10 cellular contexts compared by ENCODE assay signal in the genomic region with DNA sequence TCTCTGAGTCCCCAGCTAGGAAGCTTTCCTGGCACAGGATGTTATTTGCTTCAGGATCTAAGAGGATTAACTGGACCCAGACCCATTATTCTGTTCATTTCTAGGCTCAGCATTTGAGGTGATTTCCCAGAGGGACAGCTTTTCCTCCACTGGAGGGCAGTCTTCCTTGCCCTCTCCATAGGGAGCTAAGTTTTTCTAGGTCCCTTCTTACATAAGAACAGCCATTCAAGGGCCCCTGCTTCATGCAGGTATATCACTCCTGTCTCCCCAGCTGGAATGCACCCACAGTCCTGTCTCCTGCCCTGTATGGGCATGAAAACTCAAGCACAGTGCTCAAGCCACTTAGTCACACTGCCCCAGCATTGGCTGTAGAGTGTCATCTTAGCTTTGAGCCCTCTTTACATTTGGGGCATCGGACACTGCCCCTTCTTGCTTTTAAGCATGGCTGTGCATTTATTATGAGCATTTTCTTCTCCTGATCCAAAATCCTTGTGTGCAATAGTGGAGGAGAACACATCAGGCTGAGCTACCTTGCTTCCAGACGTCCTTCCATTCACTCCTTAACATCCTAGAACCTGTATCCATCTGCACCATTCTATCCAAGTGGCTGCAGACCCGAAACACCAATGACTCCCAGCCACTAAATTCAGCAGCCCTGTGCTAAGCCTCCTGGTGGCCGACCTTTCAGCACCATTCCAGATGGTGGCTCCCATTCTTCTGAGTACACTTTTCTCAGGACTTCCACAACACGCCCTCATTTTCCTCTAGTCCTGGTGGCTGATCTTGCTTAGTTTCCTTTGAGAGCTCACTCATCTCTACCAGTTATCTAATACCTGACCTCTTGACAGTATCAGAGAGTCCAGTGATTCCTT.
A peak's percentile ranks its signal among the peaks of the same experiment; 100 is the strongest.
DNase-seq lines count a peak whose midpoint lies in the region; ATAC-seq and TF ChIP-seq lines count a peak whose summit lies in the region.
"Had no signal": no experiment of that assay in that cellular context is flagged by ENCODE, and none has a peak within 500 bp of the region (broad histone marks: within the 10 kb centered on the region; RNA-seq: fewer than 3 reads in every experiment).

No MANE protein-coding gene starts in this region.

- H3K36me3 ChIP-seq in GM23248 (ENCODE audit: low read depth): no peaks in the 10 kb centered on the region

- H3K79me2 ChIP-seq in GM23248 (ENCODE audit: insufficient read depth): no peaks in the 10 kb centered on the region

- H3K9me2 ChIP-seq in GM23248 (ENCODE audit: insufficient read depth): no peaks in the 10 kb centered on the region

- H3K9ac ChIP-seq in GM23248: no peak overlapping the region

- DNase-seq in AG04450 (ENCODE audit: low read depth, low spot score): no peak
- peak; percentile 67 for DNase-seq in GM23248
- peak; percentile 37 for DNase-seq in kidney tubule cell (ENCODE audit: low spot score)
- no peak for DNase-seq in DMS79 treated with DMSO at 0.1 percent for 48 hours (lab: John Stamatoyannopoulos, UW)
- DNase-seq: immature natural killer cell, Karpas-422 had no signal

- H3K4me1 ChIP-seq in GM23248 (ENCODE audit: insufficient read depth): peaks cover 6% of the 10 kb centered on the region; the same call in 1 of the 2 replicates

- peaks cover 7% of the 10 kb centered on the region for H3F3A ChIP-seq in GM23248 (ENCODE audit: insufficient read depth)

- POLR2A ChIA-PET in AG04450 (lab: Yijun Ruan, JAX): interaction anchor here (0.6 kb wide), 3 partner anchors 205 to 336 kb away, joined by 4 to 7 read pairs (median 5); no protein-coding TSS in a partner anchor

- WGBS in GM23248 (ENCODE audit: low coverage in 1 of 2, low lambda C conversion rate in 2 of 2, missing lambda C conversion rate in 2 of 2), 2 experiments: 92 to 96% methylated on average over 5 of the region's 5 CpGs

- H4K20me1 ChIP-seq in GM23248 (ENCODE audit: insufficient read depth): no peaks in the 10 kb centered on the region

- no peak overlapping the region for H2AFZ ChIP-seq in GM23248

- in situ Hi-C loops in GM23248 (cut with MboI): loop anchor here (25.0 kb wide), 1 partner anchor 397 kb away; a partner anchor contains a TSS

- H3K27me3 ChIP-seq in AG04450 (ENCODE audit: control insufficient read depth, insufficient read depth, low read length) (no peaks in the 10 kb centered on the region), GM23248 (replicated peaks; ENCODE audit: insufficient read depth) (no peaks in the 10 kb centered on the region)

- peaks cover 1% of the 10 kb centered on the region; the same call in 1 of the 2 replicates for H3K9me3 ChIP-seq in AG04450 (ENCODE audit: control insufficient read depth, insufficient read depth, low read length)
- H3K9me3 ChIP-seq in GM23248 (ENCODE audit: low read depth): no peaks in the 10 kb centered on the region

- H3K27ac ChIP-seq in AG04450 (ENCODE audit: low read depth, low read length) (no peak overlapping the region), GM23248 (no peak overlapping the region), VCaP (no peak overlapping the region)

- TF ChIP-seq CTCF in AG04450 (IDR thresholded peaks at IDR 0.05; ENCODE audit: low read depth, low read length) (peak; percentile 72), VCaP (conservative IDR thresholded peaks at IDR 0.05) (peak; percentile 80)

- H3K4me3 ChIP-seq in AG04450 (ENCODE audit: low read depth, low read length) (no peak overlapping the region), GM23248 (no peak overlapping the region)

- no peak overlapping the region for H3K4me2 ChIP-seq in GM23248 (ENCODE audit: unreplicated experiment)

- no peak for ATAC-seq in HG02840 (IDR thresholded peaks at IDR 0.05; ENCODE audit: low FRiP score, unreplicated experiment)
- no peak for ATAC-seq in GM21576 (IDR thresholded peaks at IDR 0.05; ENCODE audit: unreplicated experiment)
- no peak for ATAC-seq in GM18502 (IDR thresholded peaks at IDR 0.05; ENCODE audit: poor library complexity, unreplicated experiment)

- CTCF ChIA-PET in AG04450 (lab: Charles Lee): interaction anchor here (0.6 to 2.2 kb wide), 40 partner anchors 9 to 406 kb away, joined by 3 to 12 read pairs (median 4); no protein-coding TSS in a partner anchor

Comparison
In these comparisons a context has a peak if more than half of its experiments do, and no peak if none do; other contexts are left out.
1. DNase-seq: peak in GM23248 (single experiment) and kidney tubule cell (single experiment); none in AG04450 (single experiment) and DMS79 treated with DMSO at 0.1 percent for 48 hours (single experiment).